In the genomic region with DNA sequence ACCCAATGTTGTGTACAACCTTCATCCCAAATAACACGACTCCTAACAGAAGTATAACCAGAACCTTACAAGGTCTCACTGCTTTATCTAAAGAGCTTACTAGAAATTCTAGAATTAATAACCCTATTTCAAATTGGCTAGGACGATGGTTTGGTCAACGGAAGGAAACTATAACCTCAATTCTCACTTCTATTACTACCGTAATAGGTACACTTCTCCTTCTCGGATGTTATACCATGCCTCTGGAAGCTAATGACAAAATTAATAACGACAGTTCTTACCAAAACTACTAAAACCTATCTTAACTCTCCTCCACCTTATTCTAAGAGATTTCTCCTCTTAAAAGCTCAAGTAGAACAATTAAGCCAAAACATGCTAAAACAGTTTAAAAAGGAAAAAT, we compare ENCODE assay signal across 10 cellular contexts. TPM values are rescaled to one million over a fixed set of nuclear protein-coding genes. Genes with fewer than 3 reads are reported as not detected.
DNase-seq lines count a peak whose midpoint lies in the region; ATAC-seq and TF ChIP-seq lines count a peak whose summit lies in the region.
"Had no signal": no experiment of that assay in that cellular context is flagged by ENCODE, and none has a peak within 500 bp of the region (broad histone marks: within the 10 kb centered on the region; RNA-seq: fewer than 3 reads in every experiment).

No MANE protein-coding gene starts in this region.

- TF ChIP-seq CTCF in DND-41 (IDR thresholded peaks at IDR 0.05; ENCODE audit: borderline replicate concordance, extremely low read depth, low read length, poor library complexity, severe bottlenecking) (no peak), LNCaP clone FGC (IDR thresholded peaks at IDR 0.05; ENCODE audit: control insufficient read depth, extremely low read depth, insufficient read depth) (no peak), endodermal cell (conservative IDR thresholded peaks at IDR 0.05) (no peak), prostate gland (IDR thresholded peaks at IDR 0.05) (no peak)

- H3K27ac Mint-ChIP-seq in endodermal cell = no peak overlapping the region

- no peaks in the 10 kb centered on the region for H3K79me2 ChIP-seq in DND-41 (ENCODE audit: insufficient read depth, low read length)

- H3K9me3 ChIP-seq in DND-41 (ENCODE audit: insufficient read depth, low read length, severe bottlenecking) = no peaks in the 10 kb centered on the region
- no peaks in the 10 kb centered on the region for H3K9me3 ChIP-seq in endodermal cell (ENCODE audit: control insufficient read depth, low read length)
- H3K9me3 ChIP-seq in prostate gland = no peaks in the 10 kb centered on the region

- peak overlapping the region; percentile 76 for H3K27ac ChIP-seq in DND-41 (ENCODE audit: low read length)
- H3K27ac ChIP-seq in endodermal cell (ENCODE audit: low read depth, low read length) = peak overlapping the region; percentile 69
- H3K27ac ChIP-seq in prostate gland = peak overlapping the region; percentile 93 to 95

- ATAC-seq in DND-41 (ENCODE audit: insufficient read depth, low read depth) (no peak), left lobe of liver (no peak), GM18907 (IDR thresholded peaks at IDR 0.05; ENCODE audit: unreplicated experiment) (no peak)

- intact Hi-C loops in prostate gland (cut with DNase I) (loop anchor here (2.0 kb wide), 1 partner anchor 23 kb away; the partner anchor contains the start of gene UBC), posterior vena cava (cut with DNase I) (no loop called here)

- no peak overlapping the region for H3K4me3 Mint-ChIP-seq in endodermal cell

- peak overlapping the region; percentile 67 for H2AFZ ChIP-seq in DND-41 (ENCODE audit: low read depth, low read length)

- no peaks in the 10 kb centered on the region for H3K27me3 ChIP-seq in DND-41 (ENCODE audit: insufficient read depth, low read length, poor library complexity)
- no peaks in the 10 kb centered on the region for H3K27me3 ChIP-seq in endodermal cell (ENCODE audit: control insufficient read depth, insufficient read depth, low read length, poor library complexity, severe bottlenecking)
- H3K27me3 ChIP-seq in prostate gland (replicated peaks; ENCODE audit: insufficient read depth) = no peaks in the 10 kb centered on the region

- H3K9me3 Mint-ChIP-seq in endodermal cell = no peaks in the 10 kb centered on the region

- peak overlapping the region; percentile 73 for H3K4me2 ChIP-seq in DND-41 (ENCODE audit: insufficient read depth, low read length)

- H3K4me3 ChIP-seq in DND-41 (ENCODE audit: low read depth in 1 of 2, low read length in 2 of 2) (peak overlapping the region; percentile 15 to 54; a peak in 3 of 4 replicates), LNCaP clone FGC (ENCODE audit: low read depth, low read length) (peak overlapping the region; percentile 43; the same call in 1 of the 2 replicates), endodermal cell (ENCODE audit: low read length) (no peak overlapping the region), prostate gland (no peak overlapping the region)

- peaks cover 3% of the 10 kb centered on the region for H3K36me3 Mint-ChIP-seq in endodermal cell (ENCODE audit: low read depth)

- TF ChIP-seq POLR2A in prostate gland (IDR thresholded peaks at IDR 0.05) = no peak

- no peaks in the 10 kb centered on the region for H3K27me3 Mint-ChIP-seq in endodermal cell (ENCODE audit: insufficient read depth)

- H3K36me3 ChIP-seq in DND-41 (ENCODE audit: insufficient read depth, low read length) (peaks cover under 1% of the 10 kb centered on the region; the same call in 1 of the 2 replicates), endodermal cell (ENCODE audit: control insufficient read depth, insufficient read depth, low read length) (no peaks in the 10 kb centered on the region), prostate gland (no peaks in the 10 kb centered on the region)

- DNase-seq in DND-41 = no peak
- no peak for DNase-seq in LNCaP clone FGC (ENCODE audit: low read depth)
- DNase-seq in endodermal cell = no peak
- no peak for DNase-seq in prostate gland (ENCODE audit: low spot score)
- no peak for DNase-seq in left lobe of liver (ENCODE audit: low spot score)
- DNase-seq in hepatic stellate cell (ENCODE audit: low spot score) = no peak
- DNase-seq in posterior vena cava (ENCODE audit: low spot score) = no peak
- DNase-seq: NCI-H226; stimulated activated CD4-positive, alpha-beta T cell treated with anti-CD3 and anti-CD28 coated beads, Interleukin-1b, Interleukin-23, amount 100 ng/mL, for 48 hours had no signal

- H3K4me1 Mint-ChIP-seq in endodermal cell = peaks cover 4% of the 10 kb centered on the region

- H3K9ac ChIP-seq in DND-41 (ENCODE audit: low read depth, low read length) (peak overlapping the region; percentile 62), endodermal cell (ENCODE audit: extremely low read depth, low read length, poor library complexity, severe bottlenecking) (peak overlapping the region; percentile 53)

- H3K4me1 ChIP-seq in DND-41 (ENCODE audit: insufficient read depth, low read length) (peaks cover 46% of the 10 kb centered on the region), endodermal cell (ENCODE audit: control insufficient read depth, insufficient read depth, low read length) (no peaks in the 10 kb centered on the region), prostate gland (replicated peaks) (no peaks in the 10 kb centered on the region)

- 90 to 91% methylated on average over 4 to 6 of the region's 6 CpGs for WGBS in endodermal cell (ENCODE audit: insufficient coverage in 1 of 2, insufficient read length in 1 of 2), 2 experiments
- 39% methylated on average over 6 of the region's 6 CpGs for WGBS in prostate gland

- H4K20me1 ChIP-seq in DND-41 (ENCODE audit: insufficient read depth, low read length) = no peaks in the 10 kb centered on the region

RNA-seq across cellular contexts. Expression of gene UBC, which starts 23.6 kb away (rescaled TPM):
- total RNA-seq in endodermal cell (100 to 1,000 TPM; 580 to 625 TPM), prostate gland (1,000 to 10,000 TPM in 1 of 2 donors, 100 to 1,000 TPM in 1; 854 to 1,154 TPM), left lobe of liver (436 TPM), posterior vena cava (1,000 to 10,000 TPM in 1 of 2 donors, 100 to 1,000 TPM in 1; 993 to 1,405 TPM)
- 856 TPM for polyA plus RNA-seq in endodermal cell (2013, experiment 1 of 2)
- 866 TPM for polyA plus RNA-seq in endodermal cell (2013, experiment 2 of 2)

RNA-seq across cellular contexts. Expression of gene DHX37, which starts 50.9 kb away (rescaled TPM):
- total RNA-seq in endodermal cell = 10 to 100 TPM; 16.6 to 22.8 TPM
- polyA plus RNA-seq in endodermal cell (2013, experiment 1 of 2) = 9.2 TPM
- 8.9 TPM for polyA plus RNA-seq in endodermal cell (2013, experiment 2 of 2)
- total RNA-seq in prostate gland = 10 to 100 TPM in 1 of 2 donors, 1 to 10 TPM in 1; 9.8 to 15.8 TPM
- 6.3 TPM for total RNA-seq in left lobe of liver
- total RNA-seq in posterior vena cava = 10 to 100 TPM; 10.4 to 15.3 TPM

RNA-seq across cellular contexts. Expression of gene BRI3BP, which starts 55.4 kb away (rescaled TPM):
- total RNA-seq in endodermal cell (10 to 100 TPM; 10.5 to 16.0 TPM), prostate gland (1 to 10 TPM; 3.4 to 8.6 TPM), left lobe of liver (7.4 TPM), posterior vena cava (1 to 10 TPM; 2.9 to 3.1 TPM)
- 6.6 TPM for polyA plus RNA-seq in endodermal cell (2013, experiment 1 of 2)
- 7.0 TPM for polyA plus RNA-seq in endodermal cell (2013, experiment 2 of 2)

Comparison
In these comparisons a context has a peak if more than half of its experiments do, and no peak if none do; other contexts are left out.
1. H3K4me3 ChIP-seq: peak in DND-41 (2 of 2) and LNCaP clone FGC (single experiment); none in endodermal cell (single experiment) and prostate gland (0 of 2).
2. Peak in every context shown above with its lines, with median percentiles within 50 percentile points of each other: H3K27ac ChIP-seq.